2 cellular contexts compared by ENCODE assay signal in genomic region chr7:3696113-3696512, GRCh38.
TF ChIP-seq lines count a peak whose summit lies in the region.

No MANE protein-coding gene starts in this region.

TF ChIP-seq in HepG2, 621 proteins besides CTCF, POLR2A, EP300 and RAD21:
- no peak for TF ChIP-seq ZNF780A (CRISPR knock-in tag; IDR thresholded peaks at IDR 0.05)
- TF ChIP-seq ZNF614 (CRISPR knock-in tag; IDR thresholded peaks at IDR 0.05; ENCODE audit: borderline replicate concordance) = no peak
- TF ChIP-seq RAD51 (IDR thresholded peaks at IDR 0.05; ENCODE audit: borderline replicate concordance) = peak; percentile 51; the same call in 1 of the 2 replicates
- TF ChIP-seq ARID3A (IDR thresholded peaks at IDR 0.05; ENCODE audit: low read depth, low read length) = no peak

TF ChIP-seq in H1, 55 proteins besides CTCF, POLR2A, EP300 and RAD21:
- no peak for TF ChIP-seq HDAC2 (IDR thresholded peaks at IDR 0.05; ENCODE audit: borderline replicate concordance in 1 of 2, low read depth in 2 of 2, low read length in 2 of 2)
- no peak for TF ChIP-seq SP4 (IDR thresholded peaks at IDR 0.05; ENCODE audit: low read length)
